18 cellular contexts compared by ENCODE assay signal in the genomic region with DNA sequence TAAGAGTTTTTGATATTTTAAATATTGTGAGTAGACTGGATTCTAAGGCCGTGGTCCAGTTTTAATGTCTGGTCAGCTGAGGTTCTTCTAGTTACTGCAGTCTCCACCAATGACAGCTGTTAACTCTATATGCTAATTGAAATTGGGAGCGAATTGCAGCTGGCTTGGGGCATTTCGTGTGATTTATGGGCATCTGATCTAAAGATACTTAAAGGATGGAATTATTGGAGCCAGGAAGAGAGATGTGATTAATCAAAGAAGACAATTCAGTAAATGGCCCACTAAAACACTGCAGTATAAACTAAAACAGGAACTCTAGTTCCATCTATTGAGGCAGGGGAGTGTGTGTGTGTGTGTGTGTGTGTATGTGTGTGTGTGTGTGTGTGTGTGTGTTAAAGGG.
"Had no signal": no experiment of that assay in that cellular context is flagged by ENCODE, and none has a peak within 500 bp of the region (broad histone marks: within the 10 kb centered on the region; RNA-seq: fewer than 3 reads in every experiment).

No MANE protein-coding gene starts in this region.

- DNase-seq: IMR-90, Karpas-422, KG1, MG63, NCI-H1092, NCI-H1105 treated with DMSO at 0.1 percent for 48 hours, NCI-H1417 treated with DMSO at 0.1 percent for 48 hours, NCI-H146, NCI-H1694 treated with DMSO at 0.1 percent for 48 hours, NCI-H1930, NCI-H2081, NCI-H2107, NCI-H2227 treated with DMSO at 0.1 percent for 48 hours, NCI-H526, SHP77 had no signal

- ATAC-seq: HepG2, Panc1 had no signal

- H3K4me3 ChIP-seq: MG63 had no signal

- H3K36me3 ChIP-seq: MG63 had no signal

- H3K27me3 ChIP-seq: MG63 had no signal

- H3K9me3 ChIP-seq: MG63 had no signal

- H3K27ac ChIP-seq: RWPE1 had no signal
